Comparison of ENCODE assay signal across 1 cellular context in the genomic region with DNA sequence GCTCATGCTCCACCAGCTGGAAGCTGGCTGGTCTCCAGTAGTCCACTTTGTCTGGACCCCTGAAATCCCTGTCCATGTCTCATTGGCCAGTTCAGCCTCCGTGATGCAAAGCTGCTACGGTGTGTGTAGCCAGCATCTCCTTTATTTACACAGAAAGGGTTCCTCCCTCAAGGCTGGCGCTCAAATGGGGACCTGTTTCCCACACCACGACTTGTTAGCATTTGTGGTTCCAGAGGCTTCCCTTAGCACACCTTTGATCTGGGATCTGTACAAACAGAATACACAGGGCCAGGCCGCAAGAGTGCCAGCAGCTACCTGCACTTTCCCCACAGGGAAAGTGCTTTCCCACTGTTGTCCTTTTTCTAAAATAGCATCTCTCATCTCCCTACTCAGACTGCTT.
TF ChIP-seq lines count a peak whose summit lies in the region.

No MANE protein-coding gene starts in this region.

TF ChIP-seq in HepG2, 621 proteins besides CTCF, POLR2A, EP300 and RAD21 (continued from another document):
- TF ChIP-seq SOX13 (IDR thresholded peaks at IDR 0.05) (no peak), SOX13 (CRISPR knock-in tag; conservative IDR thresholded peaks at IDR 0.05 in 1 of 2, IDR thresholded peaks at IDR 0.05 in 1 of 2) (0 out of 4 replicates have a peak, but pooled peaks of 1 of the 2 experiments have one; percentile 35), ZEB1 (IDR thresholded peaks at IDR 0.05; ENCODE audit: insufficient replicate concordance, low read depth) (peak; percentile 63), FOXC1 (CRISPR knock-in tag; IDR thresholded peaks at IDR 0.05; ENCODE audit: borderline replicate concordance) (no peak), HMG20B (CRISPR knock-in tag; conservative IDR thresholded peaks at IDR 0.05) (0 out of 2 replicates have a peak, but pooled peaks have one; percentile 20), FLYWCH1 (CRISPR knock-in tag; IDR thresholded peaks at IDR 0.05) (no peak), ZSCAN25 (CRISPR knock-in tag; IDR thresholded peaks at IDR 0.05) (no peak), REXO4 (CRISPR knock-in tag; IDR thresholded peaks at IDR 0.05; ENCODE audit: borderline replicate concordance) (no peak), XRCC5 (optimal IDR thresholded peaks at IDR 0.05; ENCODE audit: low read length) (peak; percentile 18), NFKB2 (CRISPR knock-in tag; IDR thresholded peaks at IDR 0.05; ENCODE audit: borderline replicate concordance) (no peak), SAP130 (CRISPR knock-in tag; IDR thresholded peaks at IDR 0.05; ENCODE audit: low read depth) (peak; percentile 45), ZBTB7A (CRISPR knock-in tag; IDR thresholded peaks at IDR 0.05) (no peak), SALL1 (CRISPR knock-in tag; IDR thresholded peaks at IDR 0.05) (peak; percentile 58), JUNB (CRISPR knock-in tag; IDR thresholded peaks at IDR 0.05; ENCODE audit: borderline replicate concordance) (no peak)
- TF ChIP-seq, protein P1, sequence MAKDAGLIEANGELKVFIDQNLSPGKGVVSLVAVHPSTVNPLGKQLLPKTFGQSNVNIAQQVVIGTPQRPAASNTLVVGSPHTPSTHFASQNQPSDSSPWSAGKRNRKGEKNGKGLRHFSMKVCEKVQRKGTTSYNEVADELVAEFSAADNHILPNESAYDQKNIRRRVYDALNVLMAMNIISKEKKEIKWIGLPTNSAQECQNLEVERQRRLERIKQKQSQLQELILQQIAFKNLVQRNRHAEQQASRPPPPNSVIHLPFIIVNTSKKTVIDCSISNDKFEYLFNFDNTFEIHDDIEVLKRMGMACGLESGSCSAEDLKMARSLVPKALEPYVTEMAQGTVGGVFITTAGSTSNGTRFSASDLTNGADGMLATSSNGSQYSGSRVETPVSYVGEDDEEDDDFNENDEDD (CRISPR knock-in tag; IDR thresholded peaks at IDR 0.05; ENCODE audit: borderline replicate concordance) = peak; percentile 39; the same call in 1 of the 2 replicates
- TF ChIP-seq, protein P2, sequence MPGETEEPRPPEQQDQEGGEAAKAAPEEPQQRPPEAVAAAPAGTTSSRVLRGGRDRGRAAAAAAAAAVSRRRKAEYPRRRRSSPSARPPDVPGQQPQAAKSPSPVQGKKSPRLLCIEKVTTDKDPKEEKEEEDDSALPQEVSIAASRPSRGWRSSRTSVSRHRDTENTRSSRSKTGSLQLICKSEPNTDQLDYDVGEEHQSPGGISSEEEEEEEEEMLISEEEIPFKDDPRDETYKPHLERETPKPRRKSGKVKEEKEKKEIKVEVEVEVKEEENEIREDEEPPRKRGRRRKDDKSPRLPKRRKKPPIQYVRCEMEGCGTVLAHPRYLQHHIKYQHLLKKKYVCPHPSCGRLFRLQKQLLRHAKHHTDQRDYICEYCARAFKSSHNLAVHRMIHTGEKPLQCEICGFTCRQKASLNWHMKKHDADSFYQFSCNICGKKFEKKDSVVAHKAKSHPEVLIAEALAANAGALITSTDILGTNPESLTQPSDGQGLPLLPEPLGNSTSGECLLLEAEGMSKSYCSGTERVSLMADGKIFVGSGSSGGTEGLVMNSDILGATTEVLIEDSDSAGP (CRISPR knock-in tag; IDR thresholded peaks at IDR 0.05; ENCODE audit: borderline replicate concordance) = 0 out of 2 replicates have a peak, but pooled peaks have one; percentile 22
